Comparison of ENCODE assay signal across 11 cellular contexts in the genomic region with DNA sequence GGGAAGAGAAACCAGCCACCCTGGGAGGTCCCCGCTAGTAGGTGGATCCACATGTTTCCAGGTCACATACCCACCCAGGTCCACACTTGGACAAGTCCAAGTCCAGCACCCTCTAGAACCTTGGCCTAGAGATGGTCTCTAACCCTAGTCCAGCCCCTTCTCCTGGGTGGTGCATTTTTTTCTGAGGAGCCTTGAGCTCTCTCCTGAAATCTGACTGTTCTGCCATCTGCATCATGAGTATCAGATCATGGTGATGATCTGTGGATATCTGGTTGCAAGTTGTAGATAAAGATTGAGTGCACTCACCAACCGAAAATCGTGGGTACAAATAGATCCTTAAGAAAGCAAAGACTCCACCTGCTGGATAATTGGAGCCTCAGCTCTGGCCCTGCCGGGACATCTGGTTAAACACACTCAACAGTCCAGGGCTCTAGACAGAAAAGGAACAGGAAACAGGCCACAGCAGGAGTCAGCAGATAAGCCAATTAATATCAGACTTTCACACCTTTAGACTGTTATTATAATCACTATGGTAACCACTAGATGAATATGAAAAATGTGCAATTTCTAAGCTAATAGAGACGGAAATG. TPM values are rescaled to one million over a fixed set of nuclear protein-coding genes. Genes with fewer than 3 reads are reported as not detected.
DNase-seq lines count a peak whose midpoint lies in the region; ATAC-seq and TF ChIP-seq lines count a peak whose summit lies in the region.
"Had no signal": no experiment of that assay in that cellular context is flagged by ENCODE, and none has a peak within 500 bp of the region (broad histone marks: within the 10 kb centered on the region; RNA-seq: fewer than 3 reads in every experiment).

No MANE protein-coding gene starts in this region.

- no peaks in the 10 kb centered on the region for H3K36me3 ChIP-seq in BJ (ENCODE audit: control insufficient read depth, insufficient read depth, low read length)
- H3K36me3 ChIP-seq: HAP-1 had no signal

- TF ChIP-seq CTCF in BJ (IDR thresholded peaks at IDR 0.05; ENCODE audit: insufficient read depth, low read depth, low read length), result peak; percentile 32
- peak; percentile 20 for TF ChIP-seq CTCF in epithelial cell of proximal tubule (conservative IDR thresholded peaks at IDR 0.05; ENCODE audit: low read depth, low read length)

- POLR2A ChIA-PET in BJ (lab: Charles Lee), result no interaction called here

- ATAC-seq in HG02938 (IDR thresholded peaks at IDR 0.05; ENCODE audit: unreplicated experiment), result no peak

- H3K4me3 ChIP-seq in BJ (ENCODE audit: low read depth, low read length) (no peak overlapping the region), epithelial cell of proximal tubule (ENCODE audit: low read depth, low read length) (no peak overlapping the region)
- H3K4me3 ChIP-seq: HAP-1 had no signal

- DNase-seq in BJ (ENCODE audit: low read depth) (no peak), HT1080 (ENCODE audit: low read depth) (peak; percentile 39), NOMO-1 treated with dmso at 0.1 percent for 144 hours (lab: John Stamatoyannopoulos, UW; ENCODE audit: unreplicated experiment) (peak; percentile 6), epithelial cell of proximal tubule (ENCODE audit: low read depth) (no peak), CD1c-positive myeloid dendritic cell (ENCODE audit: extremely low spot score) (no peak)
- no peak for DNase-seq in activated CD4-positive, CD25-positive, alpha-beta regulatory T cell treated with anti-CD3 and anti-CD28 coated beads, Interleukin-2, amount 50 U/mL, for 72 hours
- DNase-seq in activated CD4-positive, alpha-beta T cell treated with anti-CD3 and anti-CD28 coated beads for 48 hours, result no peak
- DNase-seq: activated CD8-positive, alpha-beta memory T cell treated with anti-CD3 and anti-CD28 coated beads for 24 hours; NCI-H187 treated with DMSO at 0.1 percent for 48 hours had no signal

- peaks cover 4% of the 10 kb centered on the region; the same call in 1 of the 2 replicates for H3K27me3 ChIP-seq in BJ (ENCODE audit: control insufficient read depth, insufficient read depth, low read length)

- CTCF ChIA-PET in BJ (lab: Yijun Ruan, JAX), result interaction anchor here (0.9 to 2.2 kb wide), 5 partner anchors 12 to 534 kb away, joined by 3 to 10 read pairs (median 6); no protein-coding TSS in a partner anchor

RNA-seq across cellular contexts. Expression of a gene that starts 41.1 kb away (rescaled TPM):
- not detected in 2 replicates for polyA plus RNA-seq in BJ (2011; rRNA removed)
- not detected in 2 replicates for polyA minus RNA-seq in BJ (2011; rRNA and poly(A)+ RNA removed)
- not detected in 2 replicates for total RNA-seq in HT1080 (2014; rRNA removed; shearing (Covaris generic))
- not detected in 2 replicates for polyA plus RNA-seq in HT1080 (2015; cell fraction: cytosol; rRNA removed)
- polyA plus RNA-seq in HT1080 (2015; cell fraction: nucleus; rRNA removed), result not detected in 2 replicates
- total RNA-seq in epithelial cell of proximal tubule, result not detected in 2 replicates

Comparison
In these comparisons a context has a peak if more than half of its experiments do, and no peak if none do; other contexts are left out.
1. DNase-seq: peak in HT1080 (single experiment) and NOMO-1 treated with dmso at 0.1 percent for 144 hours (single experiment); none in BJ (single experiment), epithelial cell of proximal tubule (single experiment), activated CD4-positive, CD25-positive, alpha-beta regulatory T cell treated with anti-CD3 and anti-CD28 coated beads, Interleukin-2, amount 50 U/mL, for 72 hours (single experiment), activated CD4-positive, alpha-beta T cell treated with anti-CD3 and anti-CD28 coated beads for 48 hours (single experiment) and CD1c-positive myeloid dendritic cell (single experiment).